8 cellular contexts compared by ENCODE assay signal in the genomic region with DNA sequence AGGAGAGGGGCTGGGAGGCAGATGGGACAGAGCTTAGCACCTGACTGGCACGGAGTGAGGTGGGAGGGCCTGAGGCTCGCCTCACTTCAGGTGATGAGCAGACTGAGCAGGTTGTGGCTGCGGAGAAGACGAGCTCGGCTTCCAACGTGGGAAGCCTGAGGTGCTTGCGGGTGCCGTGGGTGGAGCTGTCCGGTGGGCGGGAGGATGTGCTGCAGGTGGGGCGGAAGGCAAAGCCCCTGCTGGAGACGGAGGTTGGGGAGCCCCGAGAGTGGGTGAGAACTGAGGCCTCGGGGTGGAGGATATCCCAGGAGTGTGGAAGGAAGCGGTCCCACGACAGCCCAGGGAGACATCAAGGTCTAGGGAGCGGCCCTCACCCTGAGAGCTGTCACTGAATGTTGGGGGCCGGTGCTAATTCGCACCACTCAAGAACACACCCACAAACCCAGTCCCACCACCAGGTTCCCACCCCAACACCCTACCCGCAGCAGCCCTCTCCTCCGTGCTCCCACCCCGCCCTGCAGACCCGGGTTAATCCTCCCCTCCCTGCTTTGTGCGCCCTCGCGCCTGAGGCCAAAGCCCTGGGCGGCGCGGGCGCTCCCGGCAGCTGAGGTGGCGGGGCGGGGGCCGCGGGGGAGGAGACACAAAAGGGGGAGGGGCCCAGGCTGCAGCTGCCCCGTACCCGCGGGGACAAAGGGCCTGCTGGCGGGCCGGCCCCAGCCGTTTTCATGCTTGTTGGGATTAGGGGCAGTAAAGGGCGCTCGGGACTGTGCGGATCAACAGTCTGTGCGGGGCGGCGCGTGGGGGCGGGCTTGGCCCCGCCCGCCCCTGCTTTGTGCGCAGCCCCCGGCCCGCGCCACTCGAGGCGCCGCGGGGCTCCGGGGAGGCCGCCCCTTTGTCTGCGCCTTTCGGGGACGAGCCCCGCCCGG.
DNase-seq lines count a peak whose midpoint lies in the region; ATAC-seq and TF ChIP-seq lines count a peak whose summit lies in the region.

No MANE protein-coding gene starts in this region.

- TF ChIP-seq CTCF in GM12875 (IDR thresholded peaks at IDR 0.05; ENCODE audit: borderline replicate concordance, insufficient read depth, low read depth, low read length): no peak

- peak; percentile 53 to 91 for DNase-seq in NCI-H526 (lab: John Stamatoyannopoulos, UW)
- DNase-seq in activated gamma-delta T cell (lab: John Stamatoyannopoulos, UW): peak; percentile 37
- peak in 40 of 42 donors; percentile 18 to 81 (median 60) for DNase-seq in head of caudate nucleus
- DNase-seq in posterior cingulate gyrus: peak in 8 of 10 donors; percentile 21 to 91 (median 56)
- DNase-seq in MV-4-11 (lab: John Stamatoyannopoulos, UW): no peak

- H3K4me3 ChIP-seq in GM12875 (ENCODE audit: low read depth, low read length): peak overlapping the region; percentile 45

- ATAC-seq in HG02678 (IDR thresholded peaks at IDR 0.05; ENCODE audit: unreplicated experiment) (no peak), HG03460 (IDR thresholded peaks at IDR 0.05; ENCODE audit: unreplicated experiment) (no peak)

- intact Hi-C loops in head of caudate nucleus (cut with DNase I): no loop called here
- intact Hi-C loops in posterior cingulate gyrus (cut with DNase I): no loop called here
